ENCODE assay signal across 8 cellular contexts in genomic region chr11:134223836-134224709, GRCh38. TPM values are rescaled to one million over a fixed set of nuclear protein-coding genes. Genes with fewer than 3 reads are reported as not detected.
DNase-seq lines count a peak whose midpoint lies in the region; ATAC-seq, FAIRE-seq and TF ChIP-seq lines count a peak whose summit lies in the region.

Gene NCAPD3 (minus strand): TSS chr11:134223967. CDS start chr11:134223926, 41 bp downstream.
Gene VPS26B (plus strand): TSS chr11:134224671. CDS start chr11:134225123, 452 bp downstream.

- H3K27me3 ChIP-seq in keratinocyte (ENCODE audit: control insufficient read depth, extremely low read depth, insufficient read depth, low read length), result no peaks in the 10 kb centered on the region

- DNase-seq in AG10803 (ENCODE audit: low read depth) (peak; percentile 94), NCI-H460 (ENCODE audit: extremely low read depth, low read depth) (peak; percentile 92), cerebellar nuclear complex (lab: John Stamatoyannopoulos, UW) (peak; percentile 35 to 89), keratinocyte (ENCODE audit: low read depth, low spot score) (peak; percentile 59)
- DNase-seq in activated CD4-positive, CD25-positive, alpha-beta regulatory T cell treated with anti-CD3 and anti-CD28 coated beads, Interleukin-2, amount 50 U/mL, for 72 hours, result peak; percentile 94
- DNase-seq in stimulated activated CD4-positive, alpha-beta T cell treated with anti-CD3 and anti-CD28 coated beads, Interleukin-15, amount 100 ng/mL, for 1 hour (ENCODE audit: low read depth in 1 of 2, low spot score in 1 of 2), result peak; percentile 91 to 92

- peaks cover 71% of the 10 kb centered on the region for H3K79me2 ChIP-seq in keratinocyte (ENCODE audit: control insufficient read depth, insufficient read depth, low read length)

- H3K9ac ChIP-seq in keratinocyte (ENCODE audit: control insufficient read depth, extremely low read depth, insufficient read depth, low read length), result peak within 1 kb of the TSS; percentile 83

- peak within 1 kb of the TSS; percentile 100 for H2AFZ ChIP-seq in keratinocyte (ENCODE audit: control insufficient read depth, low read length)

- no peak for FAIRE-seq in keratinocyte (lab: Jason Lieb, UNC)

- dilution Hi-C loops in keratinocyte (cut with MboI; ENCODE audit: extremely low pct_ligation_motif_present, low sequenced_read_pairs), result no loop called here

- H3K9me3 ChIP-seq in keratinocyte (ENCODE audit: control insufficient read depth, low read depth, low read length), result no peaks in the 10 kb centered on the region

- peak within 1 kb of the TSS; percentile 100 for H3K4me2 ChIP-seq in keratinocyte (ENCODE audit: control insufficient read depth, extremely low read depth, insufficient read depth, low read depth, low read length)

- H3K4me3 ChIP-seq in AG10803 (ENCODE audit: low read length) (peak within 1 kb of the TSS; percentile 77), keratinocyte (ENCODE audit: control insufficient read depth in 2 of 3, extremely low read depth in 1 of 3, insufficient read depth in 2 of 3, low read depth in 1 of 3, low read length in 3 of 3) (peak within 1 kb of the TSS; percentile 60 to 94 (median 84))

- TF ChIP-seq CTCF in AG10803 (conservative IDR thresholded peaks at IDR 0.05; ENCODE audit: low read length), result no peak
- TF ChIP-seq CTCF in keratinocyte (optimal IDR thresholded peaks at IDR 0.05 in 1 of 3, IDR thresholded peaks at IDR 0.05 in 1 of 3, conservative IDR thresholded peaks at IDR 0.05 in 1 of 3; ENCODE audit: extremely low read depth in 1 of 3, insufficient read depth in 2 of 3, low read length in 3 of 3), result no peak

- H3K36me3 ChIP-seq in keratinocyte (ENCODE audit: control insufficient read depth in 2 of 2, extremely low read depth in 1 of 2, insufficient read depth in 2 of 2, low read length in 2 of 2), result peaks cover 3 to 5% of the 10 kb centered on the region in 2 experiments

- H3K27ac ChIP-seq in keratinocyte (ENCODE audit: control insufficient read depth, insufficient read depth, low read length), result peak within 1 kb of the TSS; percentile 83

- peaks cover 2% of the 10 kb centered on the region for H4K20me1 ChIP-seq in keratinocyte (ENCODE audit: control insufficient read depth, extremely low read depth, insufficient read depth, low read length)

- H3K9me1 ChIP-seq in keratinocyte (ENCODE audit: control insufficient read depth, extremely low read depth, insufficient read depth, low read length), result peaks cover 2% of the 10 kb centered on the region

- H3K4me1 ChIP-seq in keratinocyte (ENCODE audit: control insufficient read depth, extremely low read depth, insufficient read depth, low read length), result peaks cover 24% of the 10 kb centered on the region

- ATAC-seq in GM19043 (IDR thresholded peaks at IDR 0.05; ENCODE audit: low read depth, unreplicated experiment) (peak; percentile 75), HG03378 (IDR thresholded peaks at IDR 0.05; ENCODE audit: unreplicated experiment) (peak; percentile 65)

RNA-seq across cellular contexts. Expression of gene NCAPD3, which starts in this region (rescaled TPM):
- 23.3 and 27.0 TPM in 2 replicates for total RNA-seq in NCI-H460 (2014; rRNA removed; shearing (Covaris generic))
- polyA plus RNA-seq in NCI-H460 (2014; cell fraction: nucleus; rRNA removed), result 41.4 and 56.7 TPM in 2 replicates
- polyA plus RNA-seq in keratinocyte, result 16.6 to 23.0 TPM (median 21.4 TPM) in 3 replicates
- polyA plus RNA-seq in keratinocyte (2011; ENCODE audit: low read depth), result 8.2 TPM
- 9.6 and 11.8 TPM in 2 replicates for polyA plus RNA-seq in keratinocyte (2011; cell fraction: cytosol; rRNA removed)
- polyA plus RNA-seq in keratinocyte (2011; cell fraction: nucleus; rRNA removed), result 26.5 and 29.5 TPM in 2 replicates
- 6.5 and 17.5 TPM in 2 replicates for polyA plus RNA-seq in keratinocyte (2012; ENCODE audit: low replicate concordance)
- polyA minus RNA-seq in keratinocyte, result 23.3 to 35.8 TPM (median 24.8 TPM) in 3 replicates
- polyA minus RNA-seq in keratinocyte (2011; cell fraction: cytosol; rRNA and poly(A)+ RNA removed), result 13.8 TPM
- 25.9 and 28.3 TPM in 2 replicates for polyA minus RNA-seq in keratinocyte (2011; cell fraction: nucleus; rRNA and poly(A)+ RNA removed)

RNA-seq across cellular contexts. Expression of gene VPS26B, which starts in this region (rescaled TPM):
- total RNA-seq in NCI-H460 (2014; rRNA removed; shearing (Covaris generic)), result 17.7 and 19.2 TPM in 2 replicates
- 20.9 and 21.2 TPM in 2 replicates for polyA plus RNA-seq in NCI-H460 (2014; cell fraction: nucleus; rRNA removed)
- polyA plus RNA-seq in keratinocyte, result 43.2 to 50.2 TPM (median 46.9 TPM) in 3 replicates
- polyA plus RNA-seq in keratinocyte (2011; ENCODE audit: low read depth), result 44.1 TPM
- 39.1 and 46.5 TPM in 2 replicates for polyA plus RNA-seq in keratinocyte (2011; cell fraction: cytosol; rRNA removed)
- 78.3 and 81.3 TPM in 2 replicates for polyA plus RNA-seq in keratinocyte (2011; cell fraction: nucleus; rRNA removed)
- 25.4 and 43.6 TPM in 2 replicates for polyA plus RNA-seq in keratinocyte (2012; ENCODE audit: low replicate concordance)
- polyA minus RNA-seq in keratinocyte, result 53.0 to 82.4 TPM (median 60.8 TPM) in 3 replicates
- 48.7 TPM for polyA minus RNA-seq in keratinocyte (2011; cell fraction: cytosol; rRNA and poly(A)+ RNA removed)
- polyA minus RNA-seq in keratinocyte (2011; cell fraction: nucleus; rRNA and poly(A)+ RNA removed), result 25.6 and 35.4 TPM in 2 replicates

Comparison
In these comparisons a context has a peak if more than half of its experiments do, and no peak if none do; other contexts are left out.
1. Peak in every context shown above with its lines: DNase-seq, ATAC-seq, H3K4me3 ChIP-seq and H3K27ac ChIP-seq.